27 cellular contexts compared by ENCODE assay signal in the genomic region with DNA sequence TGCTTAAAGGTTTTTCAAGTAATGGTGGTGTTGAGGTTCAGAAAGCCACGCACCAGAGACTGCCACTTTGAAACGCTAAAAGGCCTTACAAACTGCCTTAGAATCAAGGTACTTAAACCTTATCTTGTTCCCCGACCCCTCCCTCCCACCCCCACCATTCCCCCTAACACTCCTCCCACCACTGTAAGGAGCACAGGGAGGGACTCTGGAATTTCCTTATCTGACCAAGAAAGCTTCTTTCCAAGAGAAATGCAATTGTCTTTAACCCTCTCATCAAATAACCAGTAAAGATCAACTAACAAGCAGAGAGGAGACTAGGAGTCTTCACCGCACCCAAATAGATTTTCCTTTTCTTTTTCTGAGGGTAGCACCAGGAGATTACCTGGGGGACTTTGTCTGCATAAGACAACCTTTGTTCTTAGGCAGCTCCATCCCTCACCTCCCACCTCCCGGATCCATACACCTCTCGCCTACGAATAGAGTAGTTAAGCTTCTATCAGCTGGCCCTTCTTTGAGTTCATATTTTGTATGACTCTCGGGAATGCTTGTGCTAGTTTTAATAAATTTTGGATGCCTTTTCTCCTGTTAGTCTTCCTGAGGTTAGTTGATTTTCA.
DNase-seq lines count a peak whose midpoint lies in the region; ATAC-seq and TF ChIP-seq lines count a peak whose summit lies in the region.
"Had no signal": no experiment of that assay in that cellular context is flagged by ENCODE, and none has a peak within 500 bp of the region (broad histone marks: within the 10 kb centered on the region; RNA-seq: fewer than 3 reads in every experiment).

No MANE protein-coding gene starts in this region.

- no peak overlapping the region for H3K4me3 Mint-ChIP-seq in activated naive CD8-positive, alpha-beta T cell treated with anti-CD3 and anti-CD28 coated beads, Interleukin-2, amount 50 U/mL, for 24 hours
- H3K4me3 Mint-ChIP-seq: CD4-positive, alpha-beta memory T cell; HFFc6; IgD-negative memory B cell had no signal

- H3K36me3 ChIP-seq in HUES48 (ENCODE audit: control insufficient read depth, insufficient read depth, low read length), result no peaks in the 10 kb centered on the region
- H3K36me3 ChIP-seq: HAP-1, SJSA1 had no signal

- no peaks in the 10 kb centered on the region for H3K9me3 ChIP-seq in HUES48 (ENCODE audit: control insufficient read depth, insufficient read depth, low read length)
- H3K9me3 ChIP-seq: HAP-1 had no signal

- DNase-seq in amniotic epithelial cell (ENCODE audit: low read depth), result peak; percentile 7
- peak; percentile 49 for DNase-seq in iPS-NIHi7 (ENCODE audit: extremely low spot score)
- DNase-seq in activated naive CD8-positive, alpha-beta T cell treated with anti-CD3 and anti-CD28 coated beads, Interleukin-2, amount 50 U/mL, for 24 hours, result no peak
- DNase-seq in omental fat pad (ENCODE audit: low spot score), result no peak
- no peak for DNase-seq in NCI-H774 (lab: John Stamatoyannopoulos, UW)
- DNase-seq: C1 segment of cervical spinal cord; CD4-positive, alpha-beta memory T cell; COR-L47; DMS53; GDM1; HFFc6; MM.1S; NCI-H1694; NCI-H2029 treated with DMSO at 0.1 percent for 48 hours; NCI-H226; NCI-H510A treated with DMSO at 0.1 percent for 48 hours; NCI-H748 treated with DMSO at 0.1 percent for 48 hours; NK-92 treated with Interleukin-12 subunit alpha and Interleukin-12 subunit beta, amount 100 ng/mL, for 24 hours; PC-3 had no signal

- H3K4me1 Mint-ChIP-seq in activated naive CD8-positive, alpha-beta T cell treated with anti-CD3 and anti-CD28 coated beads, Interleukin-2, amount 50 U/mL, for 24 hours, result no peaks in the 10 kb centered on the region
- H3K4me1 Mint-ChIP-seq: CD4-positive, alpha-beta memory T cell; IgD-negative memory B cell had no signal

- H3K4me1 ChIP-seq in HUES48 (ENCODE audit: control insufficient read depth, insufficient read depth, low read length), result peaks cover 30% of the 10 kb centered on the region
- H3K4me1 ChIP-seq: SJSA1 had no signal

- no peaks in the 10 kb centered on the region for H3K9me3 Mint-ChIP-seq in activated naive CD8-positive, alpha-beta T cell treated with anti-CD3 and anti-CD28 coated beads, Interleukin-2, amount 50 U/mL, for 24 hours
- H3K9me3 Mint-ChIP-seq: CD4-positive, alpha-beta memory T cell; HFFc6 had no signal

- no peak overlapping the region for H3K27ac Mint-ChIP-seq in activated naive CD8-positive, alpha-beta T cell treated with anti-CD3 and anti-CD28 coated beads, Interleukin-2, amount 50 U/mL, for 24 hours
- H3K27ac Mint-ChIP-seq: CD4-positive, alpha-beta memory T cell; HFFc6; IgD-negative memory B cell had no signal

- no peak overlapping the region for H3K9ac ChIP-seq in HUES48 (ENCODE audit: low read depth, low read length)
- H3K9ac ChIP-seq: KMS-11 had no signal

- H3K36me3 Mint-ChIP-seq in activated naive CD8-positive, alpha-beta T cell treated with anti-CD3 and anti-CD28 coated beads, Interleukin-2, amount 50 U/mL, for 24 hours (ENCODE audit: low read depth), result no peaks in the 10 kb centered on the region
- H3K36me3 Mint-ChIP-seq: CD4-positive, alpha-beta memory T cell; IgD-negative memory B cell had no signal

- no peak for TF ChIP-seq CTCF in omental fat pad (IDR thresholded peaks at IDR 0.05)

- H3K27me3 Mint-ChIP-seq in activated naive CD8-positive, alpha-beta T cell treated with anti-CD3 and anti-CD28 coated beads, Interleukin-2, amount 50 U/mL, for 24 hours, result no peaks in the 10 kb centered on the region
- H3K27me3 Mint-ChIP-seq: CD4-positive, alpha-beta memory T cell had no signal

- H3K27me3 ChIP-seq in HUES48 (ENCODE audit: control insufficient read depth, insufficient read depth, low read length), result no peaks in the 10 kb centered on the region
- H3K27me3 ChIP-seq: SJSA1 had no signal

- H3K4me3 ChIP-seq in HUES48 (ENCODE audit: low read depth, low read length), result no peak overlapping the region
- H3K4me3 ChIP-seq: GM12878, HAP-1, SJSA1 had no signal

- H3K27ac ChIP-seq in HUES48 (ENCODE audit: low read depth, low read length), result peak overlapping the region; percentile 76
- H3K27ac ChIP-seq: KMS-11, SJSA1 had no signal

- no peak for ATAC-seq in activated naive CD8-positive, alpha-beta T cell treated with anti-CD3 and anti-CD28 coated beads, Interleukin-2, amount 50 U/mL, for 24 hours
- ATAC-seq in GM19463 (IDR thresholded peaks at IDR 0.05; ENCODE audit: unreplicated experiment) (no peak), omental fat pad (ENCODE audit: low FRiP score) (no peak)
- ATAC-seq: GM12878, PC-3, Right ventricle myocardium inferior had no signal

Comparison
In these comparisons a context has a peak if more than half of its experiments do, and no peak if none do; other contexts are left out.
1. DNase-seq: peak in amniotic epithelial cell (single experiment) and iPS-NIHi7 (single experiment); none in activated naive CD8-positive, alpha-beta T cell treated with anti-CD3 and anti-CD28 coated beads, Interleukin-2, amount 50 U/mL, for 24 hours (single experiment), omental fat pad (single experiment) and NCI-H774 (single experiment).